16 cellular contexts compared by ENCODE assay signal in the genomic region with DNA sequence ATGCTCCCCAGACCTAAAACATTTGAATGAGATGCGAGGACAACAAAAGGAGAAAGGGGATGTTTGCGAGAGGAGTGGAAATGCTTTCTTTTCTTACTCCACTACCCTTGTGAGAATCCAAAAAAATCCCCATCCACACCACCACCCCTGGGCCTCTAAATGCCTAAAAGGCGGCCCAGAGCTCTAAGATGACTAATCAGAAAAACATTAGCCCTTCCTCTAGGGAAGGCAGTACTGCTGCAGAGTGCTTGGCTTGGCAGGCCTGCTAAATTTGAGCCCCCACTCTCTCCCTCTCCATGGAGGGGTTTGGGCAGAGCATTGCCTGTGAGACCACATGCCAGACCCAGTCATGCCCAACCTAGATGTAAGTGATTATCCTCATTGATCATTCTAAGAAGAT.
A peak's percentile ranks its signal among the peaks of the same experiment; 100 is the strongest.
DNase-seq lines count a peak whose midpoint lies in the region; TF ChIP-seq lines count a peak whose summit lies in the region.
"Had no signal": no experiment of that assay in that cellular context is flagged by ENCODE, and none has a peak within 500 bp of the region (broad histone marks: within the 10 kb centered on the region; RNA-seq: fewer than 3 reads in every experiment).

No MANE protein-coding gene starts in this region.

- no peak overlapping the region for H3K4me3 ChIP-seq in choroid plexus epithelial cell (ENCODE audit: low read depth, low read length)
- H3K4me3 ChIP-seq in neuron (ENCODE audit: low read length): no peak overlapping the region
- H3K4me3 ChIP-seq in uterus: no peak overlapping the region
- no peak overlapping the region for H3K4me3 ChIP-seq in A673 (ENCODE audit: low read depth, low read length, poor library complexity, severe bottlenecking)
- H3K4me3 ChIP-seq: esophagus squamous epithelium, K562, ovary had no signal

- H3K36me3 ChIP-seq in neuron (ENCODE audit: insufficient read depth, low read length) (no peaks in the 10 kb centered on the region), uterus (no peaks in the 10 kb centered on the region), A673 (ENCODE audit: insufficient read depth, low read length, poor library complexity, severe bottlenecking) (no peaks in the 10 kb centered on the region)
- H3K36me3 ChIP-seq: esophagus squamous epithelium, ovary had no signal

- no peaks in the 10 kb centered on the region for H3K27me3 ChIP-seq in neuron (ENCODE audit: insufficient read depth, low read length)
- no peaks in the 10 kb centered on the region for H3K27me3 ChIP-seq in uterus
- peaks cover 9% of the 10 kb centered on the region for H3K27me3 ChIP-seq in A673 (replicated peaks; ENCODE audit: insufficient read depth, low read depth, low read length, poor library complexity)
- H3K27me3 ChIP-seq: esophagus squamous epithelium, ovary had no signal

- POLR2A ChIA-PET in A673 (lab: Charles Lee; ENCODE audit: low non-redundant PET): no interaction called here

- TF ChIP-seq CTCF in choroid plexus epithelial cell (conservative IDR thresholded peaks at IDR 0.05; ENCODE audit: low read depth, low read length) (no peak), uterus (IDR thresholded peaks at IDR 0.05) (no peak), A673 (conservative IDR thresholded peaks at IDR 0.05; ENCODE audit: low read depth, low read length) (no peak)

- H3K9me3 ChIP-seq in neuron (ENCODE audit: low read length) (no peaks in the 10 kb centered on the region), uterus (no peaks in the 10 kb centered on the region), A673 (ENCODE audit: low read depth, low read length, poor library complexity, severe bottlenecking) (no peaks in the 10 kb centered on the region)
- H3K9me3 ChIP-seq: esophagus squamous epithelium, ovary had no signal

- H3K4me1 ChIP-seq in neuron (ENCODE audit: insufficient read depth, low read length): peaks cover 36% of the 10 kb centered on the region
- H3K4me1 ChIP-seq in uterus: no peaks in the 10 kb centered on the region
- H3K4me1 ChIP-seq in A673 (ENCODE audit: insufficient read depth, low read length, poor library complexity, severe bottlenecking): no peaks in the 10 kb centered on the region
- H3K4me1 ChIP-seq: esophagus squamous epithelium had no signal

- H2AFZ ChIP-seq in neuron (ENCODE audit: low read depth, low read length): peak overlapping the region; percentile 5

- CTCF ChIA-PET in A673 (lab: Charles Lee): no interaction called here

- BruUV-seq in A673 (replicated peaks; lab: Mats Ljungman, UMichigan): no TSS peak

- DNase-seq in ELR (ENCODE audit: low read depth) (peak; percentile 41), HT1080 (ENCODE audit: low read depth) (peak; percentile 40), choroid plexus epithelial cell (ENCODE audit: low read depth) (peak; percentile 2), NOMO-1 treated with dmso at 0.1 percent for 144 hours (lab: John Stamatoyannopoulos, UW; ENCODE audit: unreplicated experiment) (no peak), uterus (no peak), A673 (ENCODE audit: low spot score) (no peak)
- DNase-seq in stimulated activated CD4-positive, alpha-beta T cell treated with anti-CD3 and anti-CD28 coated beads, Interleukin-4, amount 100 ng/mL, for 1 hour: no peak
- DNase-seq: esophagus squamous epithelium; NCI-H187 treated with DMSO at 0.1 percent for 48 hours; NCI-H748 treated with DMSO at 0.1 percent for 48 hours; ovary; Right ventricle myocardium superior; stimulated activated naive B cell treated with anti-CD40 and anti-IgM and Interleukin-4, amounts not matched to agents 10 μg/mL and 1 μg/mL and 100 μg/mL, for 72 hours had no signal

- intact Hi-C loops in uterus (cut with DNase I; ENCODE audit: low total_unique reads) (no loop called here), A673 (cut with micrococcal nuclease; ENCODE audit: unreplicated experiment) (no loop called here)

- no peak for TF ChIP-seq POLR2A in uterus (IDR thresholded peaks at IDR 0.05)

- H3K27ac ChIP-seq in uterus: no peak overlapping the region
- no peak overlapping the region for H3K27ac ChIP-seq in A673 (ENCODE audit: low read depth, low read length, poor library complexity, severe bottlenecking)
- H3K27ac ChIP-seq: esophagus squamous epithelium, ovary, VCaP had no signal

Comparison
In these comparisons a context has a peak if more than half of its experiments do, and no peak if none do; other contexts are left out.
1. DNase-seq: peak in ELR (single experiment), HT1080 (single experiment) and choroid plexus epithelial cell (single experiment); none in NOMO-1 treated with dmso at 0.1 percent for 144 hours (single experiment), uterus (0 of 2), stimulated activated CD4-positive, alpha-beta T cell treated with anti-CD3 and anti-CD28 coated beads, Interleukin-4, amount 100 ng/mL, for 1 hour (single experiment) and A673 (single experiment).